In the genomic region with DNA sequence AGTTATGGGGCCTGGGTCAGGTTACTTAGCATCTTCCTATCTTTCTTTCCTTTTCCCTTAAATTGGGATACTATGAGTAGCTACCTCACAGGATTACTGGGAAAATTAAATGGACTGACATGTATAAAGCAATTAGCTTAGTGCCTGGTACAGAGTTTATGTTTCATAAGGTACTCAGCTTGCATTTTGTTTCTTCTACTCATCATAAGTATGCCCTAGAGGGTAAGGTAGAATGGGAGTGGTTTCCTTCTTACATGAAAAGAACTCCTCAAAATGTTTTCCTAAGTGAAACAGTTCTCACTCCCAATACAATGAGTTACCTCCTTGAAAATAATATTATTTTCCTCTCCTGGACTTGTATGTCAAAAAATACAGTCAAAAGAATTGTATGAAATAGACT, we compare ENCODE assay signal across 35 cellular contexts.
"Had no signal": no experiment of that assay in that cellular context is flagged by ENCODE, and none has a peak within 500 bp of the region (broad histone marks: within the 10 kb centered on the region; RNA-seq: fewer than 3 reads in every experiment).

No MANE protein-coding gene starts in this region.

- H3K27me3 ChIP-seq: adrenal gland, body of pancreas had no signal

- H3K9me3 ChIP-seq: adrenal gland, body of pancreas had no signal

- H3K27ac ChIP-seq: adrenal gland, body of pancreas, PC-9, VCaP had no signal

- H3K4me2 ChIP-seq: PC-9 had no signal

- H3K36me3 ChIP-seq: adrenal gland had no signal

- H3K4me3 ChIP-seq: adrenal gland, body of pancreas, PC-9 had no signal

- ATAC-seq: activated naive CD4-positive, alpha-beta T cell treated with anti-CD3 and anti-CD28 coated beads, Interleukin-2, amount 50 U/mL, for 72 hours; activated T-cell treated with anti-CD3 and anti-CD28 coated beads, Interleukin-2, amount 50 U/mL, for 4 hours; body of pancreas had no signal

- DNase-seq: activated B cell treated with CpG ODN at 0.5 μM for 24 hours; activated CD4-positive, alpha-beta memory T cell treated with anti-CD3 and anti-CD28 coated beads for 36 hours; activated CD4-positive, alpha-beta T cell treated with anti-CD3 and anti-CD28 coated beads for 4 hours; activated CD4-positive, alpha-beta T cell treated with anti-CD3 and anti-CD28 coated beads, Interleukin-2, amount 50 U/mL, for 1 hour; activated CD4-positive, CD25-positive, alpha-beta regulatory T cell treated with anti-CD3 and anti-CD28 coated beads, Interleukin-2, amount 50 U/mL, for 72 hours; activated CD8-positive, alpha-beta memory T cell treated with anti-CD3 and anti-CD28 coated beads, Interleukin-2, amount 50 U/mL, for 4 hours; activated gamma-delta T cell treated with Interleukin-2 at 50 U/mL for 16 hours; activated naive CD4-positive, alpha-beta T cell treated with anti-CD3 and anti-CD28 coated beads for 36 hours; activated T-cell treated with anti-CD3 and anti-CD28 coated beads for 4 hours; activated T-cell treated with anti-CD3 and anti-CD28 coated beads, Interleukin-2, amount 50 U/mL, for 4 hours; adrenal gland; body of pancreas; central memory CD4-positive, alpha-beta T cell; Kasumi-1; KG1; MM.1S; MV-4-11; NCI-H1092 treated with DMSO at 0.1 percent for 48 hours; NCI-H1417; NCI-H146; NCI-H187 treated with DMSO at 0.1 percent for 48 hours; NCI-H2081; NCI-H345; NCI-H510A; NCI-H526; NCI-H748 treated with DMSO at 0.1 percent for 48 hours; NK-92 treated with Interleukin-12 subunit alpha and Interleukin-12 subunit beta, amount 100 ng/mL, for 24 hours; PC-9; Right ventricle myocardium superior; SW 1271; T-helper 1 cell; T-helper 2 cell; T-helper 9 cell had no signal

- H2AFZ ChIP-seq: PC-9 had no signal

- H3K4me1 ChIP-seq: adrenal gland, body of pancreas had no signal
